Comparison of ENCODE assay signal across 20 cellular contexts in genomic region chr10:115972426-115972825, GRCh38.
DNase-seq lines count a peak whose midpoint lies in the region; ATAC-seq and TF ChIP-seq lines count a peak whose summit lies in the region.
"Had no signal": no experiment of that assay in that cellular context is flagged by ENCODE, and none has a peak within 500 bp of the region (broad histone marks: within the 10 kb centered on the region; RNA-seq: fewer than 3 reads in every experiment).

No MANE protein-coding gene starts in this region.

- TF ChIP-seq CTCF in right atrium auricular region (IDR thresholded peaks at IDR 0.05): no peak
- no peak for TF ChIP-seq CTCF in osteocyte (IDR thresholded peaks at IDR 0.05)

- H3K4me1 Mint-ChIP-seq in osteocyte (ENCODE audit: unreplicated experiment): no peaks in the 10 kb centered on the region
- H3K4me1 Mint-ChIP-seq in activated CD4-positive, alpha-beta memory T cell treated with anti-CD3 and anti-CD28 coated beads for 36 hours (ENCODE audit: low read depth): no peaks in the 10 kb centered on the region
- no peaks in the 10 kb centered on the region for H3K4me1 Mint-ChIP-seq in naive thymus-derived CD4-positive, alpha-beta T cell
- H3K4me1 Mint-ChIP-seq: B cell; CD4-positive, CD25-positive, alpha-beta regulatory T cell had no signal

- H3K4me3 ChIP-seq in right atrium auricular region: no peak overlapping the region
- no peak overlapping the region for H3K4me3 ChIP-seq in naive thymus-derived CD4-positive, alpha-beta T cell (ENCODE audit: low read length)
- H3K4me3 ChIP-seq: BLaER1, GM12878, GM23248 had no signal

- POLR2A ChIA-PET in activated CD4-positive, alpha-beta memory T cell treated with anti-CD3 and anti-CD28 coated beads for 36 hours (lab: Charles Lee): no interaction called here
- POLR2A ChIA-PET in naive thymus-derived CD4-positive, alpha-beta T cell (lab: Charles Lee): no interaction called here

- H3K27me3 ChIP-seq in right atrium auricular region: no peaks in the 10 kb centered on the region
- no peaks in the 10 kb centered on the region for H3K27me3 ChIP-seq in naive thymus-derived CD4-positive, alpha-beta T cell (ENCODE audit: control insufficient read depth in 2 of 2, insufficient read depth in 2 of 2, low read length in 2 of 2)
- H3K27me3 ChIP-seq: BLaER1 had no signal

- H3K27me3 Mint-ChIP-seq in osteocyte (ENCODE audit: unreplicated experiment): no peaks in the 10 kb centered on the region
- no peaks in the 10 kb centered on the region for H3K27me3 Mint-ChIP-seq in activated CD4-positive, alpha-beta memory T cell treated with anti-CD3 and anti-CD28 coated beads for 36 hours
- H3K27me3 Mint-ChIP-seq in naive thymus-derived CD4-positive, alpha-beta T cell: peaks cover 0 to 6% (median 0%) of the 10 kb centered on the region in 5 donors
- H3K27me3 Mint-ChIP-seq: B cell; CD4-positive, CD25-positive, alpha-beta regulatory T cell had no signal

- ATAC-seq in left cardiac atrium (no peak), left lobe of liver (no peak)
- no peak for ATAC-seq in naive thymus-derived CD4-positive, alpha-beta T cell
- ATAC-seq: CD8-positive, alpha-beta T cell; GM12878; HCT116 had no signal

- intact Hi-C loops in left cardiac atrium (cut with DNase I): no loop called here
- intact Hi-C loops in activated CD4-positive, alpha-beta memory T cell treated with anti-CD3 and anti-CD28 coated beads for 36 hours (cut with micrococcal nuclease): no loop called here
- intact Hi-C loops in naive thymus-derived CD4-positive, alpha-beta T cell (cut with micrococcal nuclease): no loop called here

- H3K4me3 Mint-ChIP-seq in osteocyte (ENCODE audit: unreplicated experiment): no peak overlapping the region
- H3K4me3 Mint-ChIP-seq in activated CD4-positive, alpha-beta memory T cell treated with anti-CD3 and anti-CD28 coated beads for 36 hours: no peak overlapping the region
- H3K4me3 Mint-ChIP-seq in naive thymus-derived CD4-positive, alpha-beta T cell: no peak overlapping the region
- H3K4me3 Mint-ChIP-seq: B cell; CD4-positive, CD25-positive, alpha-beta regulatory T cell; CD8-positive, alpha-beta T cell; H9 had no signal

- no peaks in the 10 kb centered on the region for H3K36me3 ChIP-seq in right atrium auricular region
- no peaks in the 10 kb centered on the region for H3K36me3 ChIP-seq in naive thymus-derived CD4-positive, alpha-beta T cell (ENCODE audit: control insufficient read depth in 2 of 3, insufficient read depth in 3 of 3, low read length in 3 of 3)
- H3K36me3 ChIP-seq: BLaER1 had no signal

- peaks cover 4% of the 10 kb centered on the region for H3K9me3 Mint-ChIP-seq in osteocyte (ENCODE audit: unreplicated experiment)
- peaks cover 15% of the 10 kb centered on the region for H3K9me3 Mint-ChIP-seq in activated CD4-positive, alpha-beta memory T cell treated with anti-CD3 and anti-CD28 coated beads for 36 hours
- H3K9me3 Mint-ChIP-seq in naive thymus-derived CD4-positive, alpha-beta T cell: peaks cover 0 to 20% (median 7%) of the 10 kb centered on the region in 11 donors

- no peak overlapping the region for H3K27ac ChIP-seq in right atrium auricular region
- H3K27ac ChIP-seq in naive thymus-derived CD4-positive, alpha-beta T cell (ENCODE audit: low read depth, low read length): no peak overlapping the region
- H3K27ac ChIP-seq: 22Rv1, BLaER1, C4-2B, GM23248 had no signal

- H3K27ac Mint-ChIP-seq in osteocyte (ENCODE audit: unreplicated experiment): no peak overlapping the region
- no peak overlapping the region for H3K27ac Mint-ChIP-seq in activated CD4-positive, alpha-beta memory T cell treated with anti-CD3 and anti-CD28 coated beads for 36 hours
- H3K27ac Mint-ChIP-seq in naive thymus-derived CD4-positive, alpha-beta T cell: no peak overlapping the region
- H3K27ac Mint-ChIP-seq: B cell; CD4-positive, CD25-positive, alpha-beta regulatory T cell; CD8-positive, alpha-beta T cell had no signal

- no peaks in the 10 kb centered on the region for H3K9me3 ChIP-seq in right atrium auricular region
- no peaks in the 10 kb centered on the region for H3K9me3 ChIP-seq in naive thymus-derived CD4-positive, alpha-beta T cell (ENCODE audit: control insufficient read depth in 2 of 3, low read length in 3 of 3)
- H3K9me3 ChIP-seq: BLaER1, Caco-2 had no signal

- CTCF ChIA-PET in activated CD4-positive, alpha-beta memory T cell treated with anti-CD3 and anti-CD28 coated beads for 36 hours (lab: Charles Lee): no interaction called here
- CTCF ChIA-PET in naive thymus-derived CD4-positive, alpha-beta T cell (lab: Charles Lee): no interaction called here

- DNase-seq in right atrium auricular region (ENCODE audit: low spot score) (peak; percentile 36), left cardiac atrium (no peak), left lobe of liver (ENCODE audit: low spot score) (peak; percentile 24), osteocyte (ENCODE audit: extremely low spot score, unreplicated experiment) (peak; percentile 66), NCI-H1092 treated with DMSO at 0.1 percent for 48 hours (lab: John Stamatoyannopoulos, UW) (no peak)
- DNase-seq in activated CD4-positive, alpha-beta memory T cell treated with anti-CD3 and anti-CD28 coated beads for 36 hours: no peak
- no peak for DNase-seq in naive thymus-derived CD4-positive, alpha-beta T cell
- DNase-seq: Caco-2; CD4-positive, CD25-positive, alpha-beta regulatory T cell; CD8-positive, alpha-beta T cell; DMS153; DND-41; GM23248; H9 had no signal

- H3K36me3 Mint-ChIP-seq in osteocyte (ENCODE audit: unreplicated experiment): no peaks in the 10 kb centered on the region
- no peaks in the 10 kb centered on the region for H3K36me3 Mint-ChIP-seq in activated CD4-positive, alpha-beta memory T cell treated with anti-CD3 and anti-CD28 coated beads for 36 hours
- no peaks in the 10 kb centered on the region for H3K36me3 Mint-ChIP-seq in naive thymus-derived CD4-positive, alpha-beta T cell
- H3K36me3 Mint-ChIP-seq: CD4-positive, CD25-positive, alpha-beta regulatory T cell; CD8-positive, alpha-beta T cell had no signal

- H3K4me1 ChIP-seq in right atrium auricular region: no peaks in the 10 kb centered on the region
- H3K4me1 ChIP-seq in naive thymus-derived CD4-positive, alpha-beta T cell (ENCODE audit: control insufficient read depth in 2 of 2, insufficient read depth in 2 of 2, low read length in 2 of 2): no peaks in the 10 kb centered on the region
- H3K4me1 ChIP-seq: BLaER1, Caco-2 had no signal

Comparison
In these comparisons a context has a peak if more than half of its experiments do, and no peak if none do; other contexts are left out.
1. DNase-seq: peak in right atrium auricular region (single experiment), left lobe of liver (single experiment) and osteocyte (single experiment); none in left cardiac atrium (single experiment), activated CD4-positive, alpha-beta memory T cell treated with anti-CD3 and anti-CD28 coated beads for 36 hours (single experiment), NCI-H1092 treated with DMSO at 0.1 percent for 48 hours (single experiment) and naive thymus-derived CD4-positive, alpha-beta T cell (0 of 9).